Comparison of ENCODE assay signal across 7 cellular contexts in the genomic region with DNA sequence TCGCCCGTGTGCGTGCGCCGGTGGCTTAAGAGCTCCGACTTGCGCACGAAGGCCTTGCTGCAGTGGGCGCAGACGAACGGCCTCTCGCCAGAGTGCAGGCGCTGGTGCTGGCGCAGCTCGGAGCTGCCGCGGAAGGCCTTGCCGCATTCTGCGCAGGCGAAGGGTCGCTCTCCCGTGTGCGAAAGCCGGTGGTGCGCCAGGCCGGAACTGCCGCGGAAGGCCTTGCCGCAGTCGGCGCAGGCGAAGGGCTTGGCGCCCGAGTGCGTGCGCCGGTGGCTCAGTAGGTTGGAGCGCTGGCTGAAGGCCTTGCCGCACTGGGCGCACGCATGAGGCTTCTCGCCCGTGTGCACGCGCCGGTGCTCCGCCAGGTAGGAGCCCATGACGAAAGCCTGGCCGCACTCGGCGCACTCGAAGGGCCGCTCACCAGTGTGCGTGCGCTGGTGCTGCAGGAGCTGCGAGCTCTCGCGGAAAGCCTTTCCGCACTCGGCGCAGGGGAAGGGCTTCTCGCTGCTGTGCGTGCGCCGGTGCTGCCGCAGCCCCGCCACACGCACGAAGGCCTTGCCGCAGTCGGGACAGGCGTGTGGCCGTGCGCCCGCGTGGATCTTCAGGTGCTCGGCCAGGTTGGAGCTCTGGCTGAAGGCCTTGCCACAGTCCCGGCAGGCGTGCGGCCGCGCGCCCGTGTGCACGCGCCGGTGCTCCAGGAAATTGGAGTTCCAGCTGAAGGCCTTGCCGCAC. TPM values are rescaled to one million over a fixed set of nuclear protein-coding genes. Genes with fewer than 3 reads are reported as not detected.
DNase-seq lines count a peak whose midpoint lies in the region; ATAC-seq, FAIRE-seq and TF ChIP-seq lines count a peak whose summit lies in the region.
"Had no signal": no experiment of that assay in that cellular context is flagged by ENCODE, and none has a peak within 500 bp of the region (broad histone marks: within the 10 kb centered on the region; RNA-seq: fewer than 3 reads in every experiment).

No MANE protein-coding gene starts in this region.

- H3K4me2 ChIP-seq in K562 (ENCODE audit: insufficient read depth, low read length): no peak overlapping the region

- H3K9me3 ChIP-seq in K562 (replicated peaks; ENCODE audit: control insufficient read depth, insufficient read depth, low read depth, low read length): no peaks in the 10 kb centered on the region
- H3K9me3 ChIP-seq in psoas muscle: no peaks in the 10 kb centered on the region
- no peaks in the 10 kb centered on the region for H3K9me3 ChIP-seq in HAP-1

- TF ChIP-seq CTCF in GM13976 (IDR thresholded peaks at IDR 0.05; ENCODE audit: borderline replicate concordance, control extremely low read depth, extremely low read depth, insufficient read depth, missing control alignments): no peak
- TF ChIP-seq CTCF in K562 (IDR thresholded peaks at IDR 0.05 in 2 of 3, conservative IDR thresholded peaks at IDR 0.05 in 1 of 3; ENCODE audit: insufficient read depth in 2 of 3, low read depth in 1 of 3, low read length in 3 of 3): no peak
- TF ChIP-seq CTCF in psoas muscle (IDR thresholded peaks at IDR 0.05): no peak

- H3K9ac ChIP-seq in K562 (ENCODE audit: insufficient read depth in 1 of 2, low read depth in 2 of 2, low read length in 2 of 2): no peak overlapping the region

- H3K4me3 ChIP-seq in K562 (no peak overlapping the region), psoas muscle (peak overlapping the region; percentile 59), HAP-1 (no peak overlapping the region)

- FAIRE-seq in K562 (lab: Jason Lieb, UNC): no peak
- FAIRE-seq: GM12892 had no signal

- DNase-seq in GM13976 (ENCODE audit: low spot score) (peak; percentile 64), K562 (ENCODE audit: extremely low read depth in 1 of 4, low spot score in 3 of 4) (no peak), psoas muscle (no peak), HAP-1 (ENCODE audit: low spot score in 2 of 2) (no peak)

- no peak for TF ChIP-seq EP300 in K562 (IDR thresholded peaks at IDR 0.05; ENCODE audit: low read length)

- H3K9me1 ChIP-seq in K562 (ENCODE audit: control insufficient read depth, insufficient read depth, low read length): no peaks in the 10 kb centered on the region

- in situ Hi-C loops in GM13976 (cut with MboI; ENCODE audit: low sequenced_read_pairs, unreplicated experiment) (no loop called here), K562 (cut with MboI) (no loop called here), HAP-1 (cut with MboI; ENCODE audit: low sequenced_read_pairs) (no loop called here)

- peaks cover 3 to 31% of the 10 kb centered on the region in 2 experiments; a peak in 3 of 5 replicates for H3K4me1 ChIP-seq in K562 (replicated peaks in 1 of 2; ENCODE audit: control insufficient read depth in 2 of 2, insufficient read depth in 2 of 2, low read length in 2 of 2)
- no peaks in the 10 kb centered on the region for H3K4me1 ChIP-seq in psoas muscle
- H3K4me1 ChIP-seq in HAP-1: peaks cover 2% of the 10 kb centered on the region; the same call in 1 of the 2 replicates

- H3K79me2 ChIP-seq in K562 (ENCODE audit: control insufficient read depth, insufficient read depth, low read length): peaks cover under 1% of the 10 kb centered on the region; the same call in 1 of the 3 replicates

- POLR2A ChIA-PET in K562 (lab: Yijun Ruan, JAX): interaction anchor here (1.2 kb wide), 1 partner anchor 11 kb away, joined by 3 read pairs; no protein-coding TSS in a partner anchor

- no peak for ATAC-seq in K562
- peak; percentile 31 to 57 (median 41) for ATAC-seq in psoas muscle
- ATAC-seq in GM18870 (IDR thresholded peaks at IDR 0.05; ENCODE audit: unreplicated experiment): no peak
- ATAC-seq in HG02885 (IDR thresholded peaks at IDR 0.05; ENCODE audit: poor library complexity, unreplicated experiment): no peak

- H3K36me3 ChIP-seq in K562 (ENCODE audit: control insufficient read depth, insufficient read depth, low read length): no peaks in the 10 kb centered on the region
- no peaks in the 10 kb centered on the region for H3K36me3 ChIP-seq in psoas muscle (ENCODE audit: insufficient read depth in 1 of 2, low read depth in 1 of 2)
- no peaks in the 10 kb centered on the region for H3K36me3 ChIP-seq in HAP-1 (replicated peaks)

- H3K27me3 ChIP-seq in K562 (ENCODE audit: control insufficient read depth in 2 of 2, insufficient read depth in 2 of 2, low read length in 2 of 2) (no peaks in the 10 kb centered on the region), psoas muscle (ENCODE audit: insufficient read depth in 3 of 3, low read length in 2 of 3) (peaks cover 0 to 15% (median 2%) of the 10 kb centered on the region in 3 donors), HAP-1 (ENCODE audit: low read depth) (no peaks in the 10 kb centered on the region)

- BruUV-seq in K562 (replicated peaks; lab: Mats Ljungman, UMichigan): no TSS peak

- H2AFZ ChIP-seq in K562 (ENCODE audit: low read depth, low read length): no peak overlapping the region

- 93% methylated on average over 48 of the region's 88 CpGs for WGBS in K562 (ENCODE audit: insufficient coverage, low coverage, missing lambda C conversion rate)
- WGBS in psoas muscle, 3 donors: 14 to 34% (median 23%) methylated on average over 64 to 88 of the region's 88 CpGs

- H4K20me1 ChIP-seq in K562 (replicated peaks; ENCODE audit: control insufficient read depth, insufficient read depth, low read length): no peaks in the 10 kb centered on the region

- intact Hi-C loops in K562 (cut with micrococcal nuclease): no loop called here
- intact Hi-C loops in psoas muscle (cut with DNase I): no loop called here

- no peak for TF ChIP-seq RAD21 in K562 (CRISPR knock-in tag; conservative IDR thresholded peaks at IDR 0.05 in 1 of 2, IDR thresholded peaks at IDR 0.05 in 1 of 2)

- no peak overlapping the region for H3K27ac ChIP-seq in K562 (ENCODE audit: extremely low read depth, low read depth, low read length)
- H3K27ac ChIP-seq in psoas muscle: no peak overlapping the region

- CTCF ChIA-PET in K562 (lab: Yijun Ruan, JAX; ENCODE audit: low intra/inter-chr PET ratio): no interaction called here

- no peak for TF ChIP-seq POLR2A in K562 (conservative IDR thresholded peaks at IDR 0.05)

RNA-seq across cellular contexts. Expression of a gene that starts 3.1 kb away (rescaled TPM):
- 2.7 and 6.5 TPM in 2 replicates for total RNA-seq in K562 (2011; cell fraction: chromatin; rRNA removed; ENCODE audit: low replicate concordance)
- 3.0 and 4.8 TPM in 2 replicates for total RNA-seq in K562 (2011; cell fraction: nucleolus; rRNA removed)
- total RNA-seq in K562 (2011; cell fraction: nucleoplasm; rRNA removed): 4.9 and 5.3 TPM in 2 replicates
- total RNA-seq in K562 (2014; rRNA removed): 19.8 and 24.6 TPM in 2 replicates
- 0.76 and 0.96 TPM in 2 replicates for total RNA-seq in K562 (2014; rRNA removed; fragmentation: Illumina TruSeq; extraction: Trizol)
- total RNA-seq in K562 (2015; rRNA removed; fragmentation: Illumina TruSeq; extraction: Trizol): 3.1 and 3.6 TPM in 2 replicates
- total RNA-seq in K562 (2021): 11.8 and 12.1 TPM in 2 replicates
- polyA plus RNA-seq in K562 (2011; rRNA removed): 2.6 and 5.7 TPM in 2 replicates
- polyA plus RNA-seq in K562 (2011; cell fraction: cytosol; rRNA removed): 14.5 and 55.0 TPM in 2 replicates
- 4.9 and 5.4 TPM in 2 replicates for polyA plus RNA-seq in K562 (2011; cell fraction: nucleus; rRNA removed)
- polyA plus RNA-seq in K562 (2012): 12.0 and 15.2 TPM in 2 replicates
- 0.10 and 1.5 TPM in 2 replicates for polyA plus RNA-seq in K562 (2014; fragmentation: Illumina TruSeq; extraction: Trizol)
- 1 to 10 TPM; 1.2 to 2.4 TPM for polyA plus RNA-seq in K562 (2014; fragmentation: Nextera tagmentation; extraction: Ambion mirVana)
- 14.0 and 15.9 TPM in 2 replicates for polyA plus RNA-seq in K562 (2014; rRNA removed)
- polyA minus RNA-seq in K562 (2011; rRNA and poly(A)+ RNA removed): 0.51 and 0.56 TPM in 2 replicates
- 0.48 and 3.5 TPM in 2 replicates for polyA minus RNA-seq in K562 (2011; cell fraction: cytosol; rRNA and poly(A)+ RNA removed)
- 1.3 and 1.6 TPM in 2 replicates for polyA minus RNA-seq in K562 (2011; cell fraction: nucleus; rRNA and poly(A)+ RNA removed)
- 1 to 10 TPM; 1.6 to 5.4 (median 3.8) TPM for total RNA-seq in psoas muscle
- polyA plus RNA-seq in psoas muscle: 10 to 100 TPM in 2 of 3 donors, 1 to 10 TPM in 1; 5.2 to 12.0 (median 10.0) TPM

RNA-seq across cellular contexts. Expression of a gene that starts 6.1 kb away (rescaled TPM):
- 4.1 and 7.1 TPM in 2 replicates for total RNA-seq in K562 (2011; cell fraction: chromatin; rRNA removed; ENCODE audit: low replicate concordance)
- 3.7 and 6.0 TPM in 2 replicates for total RNA-seq in K562 (2011; cell fraction: nucleolus; rRNA removed)
- 1.8 and 2.1 TPM in 2 replicates for total RNA-seq in K562 (2011; cell fraction: nucleoplasm; rRNA removed)
- 0.45 and 0.98 TPM in 2 replicates for total RNA-seq in K562 (2014; rRNA removed)
- 0.22 and 0.29 TPM in 2 replicates for total RNA-seq in K562 (2014; rRNA removed; fragmentation: Illumina TruSeq; extraction: Trizol)
- total RNA-seq in K562 (2015; rRNA removed; fragmentation: Illumina TruSeq; extraction: Trizol): 0.43 and 0.57 TPM in 2 replicates
- 0.89 and 0.96 TPM in 2 replicates for total RNA-seq in K562 (2021)
- polyA plus RNA-seq in K562 (2011; rRNA removed): 0.96 and 0.98 TPM in 2 replicates
- 0.81 and 2.7 TPM in 2 replicates for polyA plus RNA-seq in K562 (2011; cell fraction: cytosol; rRNA removed)
- polyA plus RNA-seq in K562 (2011; cell fraction: nucleus; rRNA removed): 3.2 and 8.8 TPM in 2 replicates
- polyA plus RNA-seq in K562 (2012): 1.0 and 2.0 TPM in 2 replicates
- 0.24 and 0.36 TPM in 2 replicates for polyA plus RNA-seq in K562 (2014; fragmentation: Illumina TruSeq; extraction: Trizol)
- polyA plus RNA-seq in K562 (2014; fragmentation: Nextera tagmentation; extraction: Ambion mirVana): under 1 TPM in 1 of 2 experiments, not detected in 1; 0.06 TPM
- 0.56 and 0.63 TPM in 2 replicates for polyA plus RNA-seq in K562 (2014; rRNA removed)
- polyA minus RNA-seq in K562 (2011; rRNA and poly(A)+ RNA removed): 0.74 and 0.93 TPM in 2 replicates
- 0.57 and 0.82 TPM in 2 replicates for polyA minus RNA-seq in K562 (2011; cell fraction: cytosol; rRNA and poly(A)+ RNA removed)
- polyA minus RNA-seq in K562 (2011; cell fraction: nucleus; rRNA and poly(A)+ RNA removed): 1.5 and 2.1 TPM in 2 replicates
- total RNA-seq in psoas muscle: under 1 TPM; 0.08 to 0.30 (median 0.18) TPM
- polyA plus RNA-seq in psoas muscle: under 1 TPM; 0.13 to 0.43 (median 0.30) TPM

RNA-seq across cellular contexts. Expression of a gene that starts 24.4 kb away (rescaled TPM):
- total RNA-seq in K562 (2011; cell fraction: chromatin; rRNA removed; ENCODE audit: low replicate concordance): 1.00 TPM in 1 of 2 replicates, not detected in the other
- total RNA-seq in K562 (2011; cell fraction: nucleolus; rRNA removed): 0.83 and 1.1 TPM in 2 replicates
- 0.31 and 0.37 TPM in 2 replicates for total RNA-seq in K562 (2011; cell fraction: nucleoplasm; rRNA removed)
- 1.8 and 2.1 TPM in 2 replicates for total RNA-seq in K562 (2014; rRNA removed)
- not detected in 2 replicates for total RNA-seq in K562 (2014; rRNA removed; fragmentation: Illumina TruSeq; extraction: Trizol)
- 0.11 TPM in 2 replicates for total RNA-seq in K562 (2015; rRNA removed; fragmentation: Illumina TruSeq; extraction: Trizol)
- total RNA-seq in K562 (2021): 0.54 and 1.2 TPM in 2 replicates
- polyA plus RNA-seq in K562 (2011; rRNA removed): 0.21 and 0.28 TPM in 2 replicates
- polyA plus RNA-seq in K562 (2011; cell fraction: cytosol; rRNA removed): 0.55 and 3.2 TPM in 2 replicates
- 0.62 and 1.3 TPM in 2 replicates for polyA plus RNA-seq in K562 (2011; cell fraction: nucleus; rRNA removed)
- polyA plus RNA-seq in K562 (2012): 0.43 and 1.1 TPM in 2 replicates
- 0.10 TPM in 1 of 2 replicates, not detected in the other for polyA plus RNA-seq in K562 (2014; fragmentation: Illumina TruSeq; extraction: Trizol)
- not detected for polyA plus RNA-seq in K562 (2014; fragmentation: Nextera tagmentation; extraction: Ambion mirVana)
- 0.57 and 0.73 TPM in 2 replicates for polyA plus RNA-seq in K562 (2014; rRNA removed)
- not detected in 2 replicates for polyA minus RNA-seq in K562 (2011; rRNA and poly(A)+ RNA removed)
- 0.67 and 1.1 TPM in 2 replicates for polyA minus RNA-seq in K562 (2011; cell fraction: cytosol; rRNA and poly(A)+ RNA removed)
- 0.44 and 0.54 TPM in 2 replicates for polyA minus RNA-seq in K562 (2011; cell fraction: nucleus; rRNA and poly(A)+ RNA removed)
- total RNA-seq in psoas muscle: under 1 TPM; 0.10 to 0.34 (median 0.20) TPM
- under 1 TPM; 0.08 to 0.33 (median 0.24) TPM for polyA plus RNA-seq in psoas muscle

RNA-seq across cellular contexts. Expression of a gene that starts 29.6 kb away (rescaled TPM):
- total RNA-seq in K562 (2011; cell fraction: chromatin; rRNA removed; ENCODE audit: low replicate concordance): 8.8 and 18.4 TPM in 2 replicates
- 11.1 and 14.3 TPM in 2 replicates for total RNA-seq in K562 (2011; cell fraction: nucleolus; rRNA removed)
- 13.6 and 15.6 TPM in 2 replicates for total RNA-seq in K562 (2011; cell fraction: nucleoplasm; rRNA removed)
- total RNA-seq in K562 (2014; rRNA removed): 2.6 and 3.0 TPM in 2 replicates
- total RNA-seq in K562 (2014; rRNA removed; fragmentation: Illumina TruSeq; extraction: Trizol): 3.0 and 3.1 TPM in 2 replicates
- total RNA-seq in K562 (2015; rRNA removed; fragmentation: Illumina TruSeq; extraction: Trizol): 4.0 and 4.1 TPM in 2 replicates
- 5.3 and 5.4 TPM in 2 replicates for total RNA-seq in K562 (2021)
- polyA plus RNA-seq in K562 (2011; rRNA removed): 4.8 and 5.7 TPM in 2 replicates
- polyA plus RNA-seq in K562 (2011; cell fraction: cytosol; rRNA removed): 6.2 TPM in 2 replicates
- polyA plus RNA-seq in K562 (2011; cell fraction: nucleus; rRNA removed): 5.1 and 5.3 TPM in 2 replicates
- polyA plus RNA-seq in K562 (2012): 1.8 and 2.5 TPM in 2 replicates
- 3.0 and 3.2 TPM in 2 replicates for polyA plus RNA-seq in K562 (2014; fragmentation: Illumina TruSeq; extraction: Trizol)
- 1 to 10 TPM in 1 of 2 experiments, under 1 TPM in 1; 0.98 to 1.9 TPM for polyA plus RNA-seq in K562 (2014; fragmentation: Nextera tagmentation; extraction: Ambion mirVana)
- polyA plus RNA-seq in K562 (2014; rRNA removed): 2.5 and 2.7 TPM in 2 replicates
- polyA minus RNA-seq in K562 (2011; rRNA and poly(A)+ RNA removed): 8.5 and 10.1 TPM in 2 replicates
- 3.3 and 4.2 TPM in 2 replicates for polyA minus RNA-seq in K562 (2011; cell fraction: cytosol; rRNA and poly(A)+ RNA removed)
- polyA minus RNA-seq in K562 (2011; cell fraction: nucleus; rRNA and poly(A)+ RNA removed): 4.4 and 6.1 TPM in 2 replicates
- total RNA-seq in psoas muscle: 1 to 10 TPM; 2.0 to 3.1 (median 2.4) TPM
- polyA plus RNA-seq in psoas muscle: 1 to 10 TPM; 1.1 to 1.8 (median 1.8) TPM

RNA-seq across cellular contexts. Expression of a gene that starts 30.7 kb away (rescaled TPM):
- 345 and 934 TPM in 2 replicates for total RNA-seq in K562 (2011; cell fraction: chromatin; rRNA removed; ENCODE audit: low replicate concordance)
- 1,499 and 1,711 TPM in 2 replicates for total RNA-seq in K562 (2011; cell fraction: nucleolus; rRNA removed)
- total RNA-seq in K562 (2011; cell fraction: nucleoplasm; rRNA removed): 1,436 and 2,256 TPM in 2 replicates
- total RNA-seq in K562 (2014; rRNA removed) (3,570 and 3,842 TPM in 2 replicates), K562 (2014; rRNA removed; fragmentation: Illumina TruSeq; extraction: Trizol) (800 and 1,228 TPM in 2 replicates), K562 (2015; rRNA removed; fragmentation: Illumina TruSeq; extraction: Trizol) (1,556 and 1,583 TPM in 2 replicates), K562 (2021) (2,248 and 2,336 TPM in 2 replicates), psoas muscle (100 to 1,000 TPM; 513 to 839 (median 740) TPM)
- polyA plus RNA-seq in K562 (2011; rRNA removed) (3,238 and 3,879 TPM in 2 replicates), K562 (2014; fragmentation: Illumina TruSeq; extraction: Trizol) (1,865 and 2,679 TPM in 2 replicates), K562 (2014; fragmentation: Nextera tagmentation; extraction: Ambion mirVana) (1,000 to 10,000 TPM; 2,484 to 2,751 TPM), K562 (2014; rRNA removed) (3,494 and 3,885 TPM in 2 replicates), psoas muscle (1,000 to 10,000 TPM; 1,118 to 2,384 (median 1,312) TPM)
- 6,312 and 9,379 TPM in 2 replicates for polyA plus RNA-seq in K562 (2011; cell fraction: cytosol; rRNA removed)
- polyA plus RNA-seq in K562 (2011; cell fraction: nucleus; rRNA removed): 1,727 and 2,219 TPM in 2 replicates
- 2,682 and 3,255 TPM in 2 replicates for polyA plus RNA-seq in K562 (2012)
- 2,086 and 2,630 TPM in 2 replicates for polyA minus RNA-seq in K562 (2011; rRNA and poly(A)+ RNA removed)
- 1,081 and 1,118 TPM in 2 replicates for polyA minus RNA-seq in K562 (2011; cell fraction: cytosol; rRNA and poly(A)+ RNA removed)
- polyA minus RNA-seq in K562 (2011; cell fraction: nucleus; rRNA and poly(A)+ RNA removed): 377 and 605 TPM in 2 replicates

Comparison
In these comparisons a context has a peak if more than half of its experiments do, and no peak if none do; other contexts are left out.
1. ATAC-seq: peak in psoas muscle (4 of 4); none in K562 (single experiment), GM18870 (single experiment) and HG02885 (single experiment).